9 cellular contexts compared by ENCODE assay signal in genomic region chr14:23035303-23036164, GRCh38. TPM values are rescaled to one million over a fixed set of nuclear protein-coding genes. Genes with fewer than 3 reads are reported as not detected.
DNase-seq lines count a peak whose midpoint lies in the region; ATAC-seq and TF ChIP-seq lines count a peak whose summit lies in the region.
"Had no signal": no experiment of that assay in that cellular context is flagged by ENCODE, and none has a peak within 500 bp of the region (broad histone marks: within the 10 kb centered on the region; RNA-seq: fewer than 3 reads in every experiment).

No MANE protein-coding gene starts in this region.

- peak overlapping the region; percentile 87 to 92 for H3K4me3 Mint-ChIP-seq in CD14-positive monocyte
- H3K4me3 Mint-ChIP-seq in neural crest cell = peak overlapping the region; percentile 84

- TF ChIP-seq CTCF in CD14-positive monocyte (IDR thresholded peaks at IDR 0.05) = no peak
- no peak for TF ChIP-seq CTCF in PC-3 (conservative IDR thresholded peaks at IDR 0.05; ENCODE audit: low read depth, low read length)
- TF ChIP-seq CTCF in neural crest cell (conservative IDR thresholded peaks at IDR 0.05) = no peak

- CTCF ChIA-PET in PC-3 (lab: Charles Lee) = no interaction called here

- H3K27me3 ChIP-seq in PC-3 (ENCODE audit: low read length) = no peaks in the 10 kb centered on the region
- no peaks in the 10 kb centered on the region for H3K27me3 ChIP-seq in endocrine pancreas (ENCODE audit: control insufficient read depth, insufficient read depth, low read length)

- peak overlapping the region; percentile 88 for H3K27ac ChIP-seq in PC-3 (ENCODE audit: low read length)

- peaks cover 20% of the 10 kb centered on the region for H3K36me3 ChIP-seq in PC-3 (ENCODE audit: low read depth, low read length)
- H3K36me3 ChIP-seq in endocrine pancreas (ENCODE audit: control insufficient read depth, insufficient read depth, low read length) = no peaks in the 10 kb centered on the region

- H3K4me2 ChIP-seq in PC-3 (ENCODE audit: low read length) = peak overlapping the region; percentile 90

- H3K36me3 Mint-ChIP-seq in CD14-positive monocyte (peaks cover 19 to 29% of the 10 kb centered on the region in 2 donors), neural crest cell (ENCODE audit: low read depth) (peaks cover 10% of the 10 kb centered on the region)

- peak overlapping the region; percentile 91 for H2AFZ ChIP-seq in PC-3 (ENCODE audit: low read length)

- no peaks in the 10 kb centered on the region for H3K9me2 ChIP-seq in PC-3 (replicated peaks; ENCODE audit: low read length)

- no peaks in the 10 kb centered on the region for H3K9me3 ChIP-seq in PC-3 (ENCODE audit: low read length)
- H3K9me3 ChIP-seq in endocrine pancreas (ENCODE audit: control insufficient read depth, low read length) = no peaks in the 10 kb centered on the region

- H3K9me3 Mint-ChIP-seq in CD14-positive monocyte (no peaks in the 10 kb centered on the region), neural crest cell (no peaks in the 10 kb centered on the region)

- H3K27ac Mint-ChIP-seq in CD14-positive monocyte (peak overlapping the region; percentile 77 to 99 (median 97)), neural crest cell (ENCODE audit: unreplicated experiment) (peak overlapping the region; percentile 76)

- TSS peak; percentile 50 for BruUV-seq in PC-3 (replicated peaks; lab: Mats Ljungman, UMichigan)

- no peak for ATAC-seq in PC-3
- no peak for ATAC-seq in HG03442 (IDR thresholded peaks at IDR 0.05; ENCODE audit: unreplicated experiment)

- H3K27me3 Mint-ChIP-seq in CD14-positive monocyte (ENCODE audit: low read depth in 3 of 3) = peaks cover 0 to 6% (median 1%) of the 10 kb centered on the region in 3 donors
- no peaks in the 10 kb centered on the region for H3K27me3 Mint-ChIP-seq in neural crest cell (ENCODE audit: low read depth)

- H3K4me3 ChIP-seq in PC-3 (ENCODE audit: low read length) (peak overlapping the region; percentile 89; the same call in 1 of the 2 replicates), endocrine pancreas (ENCODE audit: control insufficient read depth, insufficient read depth, low read length) (peak overlapping the region; percentile 84)

- H4K20me1 ChIP-seq in PC-3 (ENCODE audit: low read length) = no peaks in the 10 kb centered on the region

- H3F3A ChIP-seq in PC-3 (ENCODE audit: low read length, unreplicated experiment) = peaks cover 4% of the 10 kb centered on the region

- POLR2A ChIA-PET in PC-3 (lab: Charles Lee; ENCODE audit: unreplicated experiment) = no interaction called here

- intact Hi-C loops in CD14-positive monocyte (cut with micrococcal nuclease) = no loop called here
- intact Hi-C loops in PC-3 (cut with micrococcal nuclease) = no loop called here

- H3K9ac ChIP-seq in PC-3 (ENCODE audit: low read length) = peak overlapping the region; percentile 99
- no peak overlapping the region for H3K9ac ChIP-seq in endocrine pancreas (ENCODE audit: control insufficient read depth, insufficient read depth, low read length)

- peaks cover 14% of the 10 kb centered on the region for H3K4me1 Mint-ChIP-seq in CD14-positive monocyte
- peaks cover 25% of the 10 kb centered on the region for H3K4me1 Mint-ChIP-seq in neural crest cell

- H3K4me1 ChIP-seq in PC-3 (ENCODE audit: insufficient read depth, low read length) (peaks cover 20% of the 10 kb centered on the region), endocrine pancreas (ENCODE audit: control insufficient read depth, insufficient read depth, low read length) (no peaks in the 10 kb centered on the region)

- peaks cover 39% of the 10 kb centered on the region for H3K79me2 ChIP-seq in PC-3 (ENCODE audit: low read length)

- DNase-seq in CD14-positive monocyte (ENCODE audit: low spot score) (no peak), PC-3 (no peak), neural crest cell (ENCODE audit: low read depth, low spot score) (no peak), UCSD-AML1 (lab: John Stamatoyannopoulos, UW; ENCODE audit: unreplicated experiment) (no peak), HK-2 (ENCODE audit: unreplicated experiment) (no peak), NCI-H146 treated with DMSO at 0.1 percent for 48 hours (lab: John Stamatoyannopoulos, UW; ENCODE audit: unreplicated experiment) (no peak)
- DNase-seq: anterior cingulate cortex had no signal

RNA-seq across cellular contexts. Expression of gene PSMB5, which starts 0.8 kb away (rescaled TPM):
- 10 to 100 TPM; 57.6 to 61.8 TPM for polyA plus RNA-seq in CD14-positive monocyte
- total RNA-seq in PC-3 (2014; rRNA removed) (368 and 424 TPM in 2 replicates), neural crest cell (199 and 215 TPM in 2 replicates)

RNA-seq across cellular contexts. Expression of gene PSMB11, which starts 6.5 kb away (rescaled TPM):
- not detected for polyA plus RNA-seq in CD14-positive monocyte
- total RNA-seq in PC-3 (2014; rRNA removed) (not detected in 2 replicates), neural crest cell (not detected in 2 replicates)

RNA-seq across cellular contexts. Expression of gene CDH24, which starts 21.8 kb away (rescaled TPM):
- under 1 TPM in 1 of 2 donors, not detected in 1; 0.14 TPM for polyA plus RNA-seq in CD14-positive monocyte
- 14.8 and 16.4 TPM in 2 replicates for total RNA-seq in PC-3 (2014; rRNA removed)
- 33.7 and 37.2 TPM in 2 replicates for total RNA-seq in neural crest cell

RNA-seq across cellular contexts. Expression of gene C14orf93, which starts 25.6 kb away (rescaled TPM):
- 1 to 10 TPM; 2.5 to 3.7 TPM for polyA plus RNA-seq in CD14-positive monocyte
- total RNA-seq in PC-3 (2014; rRNA removed) = 5.8 and 6.2 TPM in 2 replicates
- total RNA-seq in neural crest cell = 11.5 and 13.6 TPM in 2 replicates

RNA-seq across cellular contexts. Expression of gene AJUBA, which starts 53.2 kb away (rescaled TPM):
- polyA plus RNA-seq in CD14-positive monocyte = not detected
- total RNA-seq in PC-3 (2014; rRNA removed) = 81.1 and 116 TPM in 2 replicates
- 32.8 and 33.1 TPM in 2 replicates for total RNA-seq in neural crest cell
